8 cellular contexts compared by ENCODE assay signal in genomic region chr19:50026550-50026906, GRCh38. TPM values are rescaled to one million over a fixed set of nuclear protein-coding genes. Genes with fewer than 3 reads are reported as not detected.
DNase-seq lines count a peak whose midpoint lies in the region; ATAC-seq lines count a peak whose summit lies in the region.

No MANE protein-coding gene starts in this region.

- no peak for DNase-seq in activated CD4-positive, alpha-beta T cell treated with anti-CD3 and anti-CD28 coated beads for 36 hours
- DNase-seq in activated CD4-positive, alpha-beta T cell treated with anti-CD3 and anti-CD28 coated beads, Interleukin-2, amount 50 U/mL, for 4 hours: no peak
- no peak for DNase-seq in activated CD8-positive, alpha-beta T cell treated with anti-CD3 and anti-CD28 coated beads, Interleukin-2, amount 10 ng/mL, durations not matched to agents 7 days and 5 days
- DNase-seq in UCSD-AML1 (lab: John Stamatoyannopoulos, UW; ENCODE audit: unreplicated experiment) (no peak), NCI-H146 treated with DMSO at 0.1 percent for 48 hours (lab: John Stamatoyannopoulos, UW; ENCODE audit: unreplicated experiment) (no peak), C1 segment of cervical spinal cord (lab: John Stamatoyannopoulos, UW) (no peak)

- peak overlapping the region; percentile 83; the same call in 1 of the 2 replicates for H3K4me3 ChIP-seq in iPS-20b (ENCODE audit: low read length)
- H3K4me3 ChIP-seq in stomach smooth muscle (ENCODE audit: low read length in 2 of 2): peak overlapping the region; percentile 7 to 99

- peaks cover 13% of the 10 kb centered on the region for H3K36me3 ChIP-seq in iPS-20b (ENCODE audit: insufficient read depth, low read depth, low read length)
- peaks cover 9 to 12% of the 10 kb centered on the region in 2 donors for H3K36me3 ChIP-seq in stomach smooth muscle (ENCODE audit: control insufficient read depth in 2 of 2, insufficient read depth in 2 of 2, low read length in 2 of 2)

- H3K9me3 ChIP-seq in iPS-20b (ENCODE audit: insufficient read depth, low read depth, low read length) (no peaks in the 10 kb centered on the region), stomach smooth muscle (ENCODE audit: control insufficient read depth in 2 of 2, low read length in 2 of 2) (no peaks in the 10 kb centered on the region)

- H3K27ac Mint-ChIP-seq in activated CD4-positive, alpha-beta T cell treated with anti-CD3 and anti-CD28 coated beads for 36 hours: peak overlapping the region; percentile 77
- peak overlapping the region; percentile 77 for H3K27ac Mint-ChIP-seq in activated CD8-positive, alpha-beta T cell treated with anti-CD3 and anti-CD28 coated beads, Interleukin-2, amount 10 ng/mL, durations not matched to agents 7 days and 5 days

- peak overlapping the region; percentile 85 for H3K4me3 Mint-ChIP-seq in activated CD4-positive, alpha-beta T cell treated with anti-CD3 and anti-CD28 coated beads for 36 hours
- peak overlapping the region; percentile 86 for H3K4me3 Mint-ChIP-seq in activated CD8-positive, alpha-beta T cell treated with anti-CD3 and anti-CD28 coated beads, Interleukin-2, amount 10 ng/mL, durations not matched to agents 7 days and 5 days

- no peak for ATAC-seq in activated CD4-positive, alpha-beta T cell treated with anti-CD3 and anti-CD28 coated beads for 36 hours
- no peak for ATAC-seq in activated CD8-positive, alpha-beta T cell treated with anti-CD3 and anti-CD28 coated beads, Interleukin-2, amount 10 ng/mL, durations not matched to agents 7 days and 5 days

- H3K27me3 ChIP-seq in iPS-20b (ENCODE audit: insufficient read depth, low read length) (no peaks in the 10 kb centered on the region), stomach smooth muscle (ENCODE audit: control insufficient read depth in 1 of 2, insufficient read depth in 2 of 2, low read length in 2 of 2) (no peaks in the 10 kb centered on the region)

- peaks cover 36% of the 10 kb centered on the region for H3K4me1 Mint-ChIP-seq in activated CD4-positive, alpha-beta T cell treated with anti-CD3 and anti-CD28 coated beads for 36 hours
- H3K4me1 Mint-ChIP-seq in activated CD8-positive, alpha-beta T cell treated with anti-CD3 and anti-CD28 coated beads, Interleukin-2, amount 10 ng/mL, durations not matched to agents 7 days and 5 days (ENCODE audit: low read depth): peaks cover 31% of the 10 kb centered on the region

- POLR2A ChIA-PET in activated CD4-positive, alpha-beta T cell treated with anti-CD3 and anti-CD28 coated beads for 36 hours (lab: Charles Lee): no interaction called here
- POLR2A ChIA-PET in activated CD8-positive, alpha-beta T cell treated with anti-CD3 and anti-CD28 coated beads, Interleukin-2, amount 10 ng/mL, durations not matched to agents 7 days and 5 days (lab: Charles Lee): no interaction called here

- H3K4me1 ChIP-seq in iPS-20b (ENCODE audit: insufficient read depth, low read length) (peaks cover 4% of the 10 kb centered on the region; the same call in 1 of the 2 replicates), stomach smooth muscle (ENCODE audit: control insufficient read depth, insufficient read depth, low read length) (peaks cover 26% of the 10 kb centered on the region)

- peaks cover 6% of the 10 kb centered on the region for H3K9me3 Mint-ChIP-seq in activated CD4-positive, alpha-beta T cell treated with anti-CD3 and anti-CD28 coated beads for 36 hours (ENCODE audit: low read depth)
- H3K9me3 Mint-ChIP-seq in activated CD8-positive, alpha-beta T cell treated with anti-CD3 and anti-CD28 coated beads, Interleukin-2, amount 10 ng/mL, durations not matched to agents 7 days and 5 days (ENCODE audit: insufficient read depth): peaks cover 13% of the 10 kb centered on the region

- H3K27ac ChIP-seq in iPS-20b (ENCODE audit: low read length) (no peak overlapping the region), stomach smooth muscle (ENCODE audit: low read length) (no peak overlapping the region)

- CTCF ChIA-PET in activated CD4-positive, alpha-beta T cell treated with anti-CD3 and anti-CD28 coated beads for 36 hours (lab: Charles Lee): no interaction called here
- CTCF ChIA-PET in activated CD8-positive, alpha-beta T cell treated with anti-CD3 and anti-CD28 coated beads, Interleukin-2, amount 10 ng/mL, durations not matched to agents 7 days and 5 days (lab: Charles Lee): no interaction called here

- peaks cover 34% of the 10 kb centered on the region for H3K36me3 Mint-ChIP-seq in activated CD4-positive, alpha-beta T cell treated with anti-CD3 and anti-CD28 coated beads for 36 hours (ENCODE audit: low read depth)
- peaks cover 32% of the 10 kb centered on the region for H3K36me3 Mint-ChIP-seq in activated CD8-positive, alpha-beta T cell treated with anti-CD3 and anti-CD28 coated beads, Interleukin-2, amount 10 ng/mL, durations not matched to agents 7 days and 5 days (ENCODE audit: low read depth)

- intact Hi-C loops in activated CD4-positive, alpha-beta T cell treated with anti-CD3 and anti-CD28 coated beads for 36 hours (cut with DNase I, micrococcal nuclease): loop anchor here in 1 of 2 experiments (5.0 kb wide), 1 partner anchor 899 kb away; no protein-coding TSS in a partner anchor

- no peaks in the 10 kb centered on the region for H3K27me3 Mint-ChIP-seq in activated CD4-positive, alpha-beta T cell treated with anti-CD3 and anti-CD28 coated beads for 36 hours
- H3K27me3 Mint-ChIP-seq in activated CD8-positive, alpha-beta T cell treated with anti-CD3 and anti-CD28 coated beads, Interleukin-2, amount 10 ng/mL, durations not matched to agents 7 days and 5 days (ENCODE audit: low read depth): no peaks in the 10 kb centered on the region

- H3K9ac ChIP-seq in iPS-20b (ENCODE audit: low read depth, low read length): no peak overlapping the region; the same call in 1 of the 2 replicates
- no peak overlapping the region for H3K9ac ChIP-seq in stomach smooth muscle (ENCODE audit: low read length in 2 of 2)

RNA-seq across cellular contexts. Expression of gene ZNF473, which starts 0.7 kb away (rescaled TPM):
- 10 to 100 TPM; 10.9 to 12.5 TPM for total RNA-seq in activated CD4-positive, alpha-beta T cell treated with anti-CD3 and anti-CD28 coated beads for 36 hours
- 1 to 10 TPM; 8.3 to 9.0 TPM for total RNA-seq in activated CD8-positive, alpha-beta T cell treated with anti-CD3 and anti-CD28 coated beads, Interleukin-2, amount 10 ng/mL, durations not matched to agents 7 days and 5 days

RNA-seq across cellular contexts. Expression of gene VRK3, which starts 1.4 kb away (rescaled TPM):
- total RNA-seq in activated CD4-positive, alpha-beta T cell treated with anti-CD3 and anti-CD28 coated beads for 36 hours: 10 to 100 TPM; 52.4 to 61.2 TPM
- total RNA-seq in activated CD8-positive, alpha-beta T cell treated with anti-CD3 and anti-CD28 coated beads, Interleukin-2, amount 10 ng/mL, durations not matched to agents 7 days and 5 days: 10 to 100 TPM; 67.7 to 74.8 TPM
